Comparison of ENCODE assay signal across 2 cellular contexts in genomic region chr11:69044111-69045013, GRCh38.
TF ChIP-seq lines count a peak whose summit lies in the region.

No MANE protein-coding gene starts in this region.

TF ChIP-seq in GM23338, 12 proteins besides CTCF, POLR2A, EP300 and RAD21:
- TF ChIP-seq NANOG (IDR thresholded peaks at IDR 0.05; ENCODE audit: borderline replicate concordance) (peak; percentile 45; the same call in 1 of the 2 replicates), ZNF331 (CRISPR knock-in tag; IDR thresholded peaks at IDR 0.05; ENCODE audit: low read depth) (no peak)

TF ChIP-seq in liver, 16 proteins besides CTCF, POLR2A, EP300 and RAD21:
- TF ChIP-seq HNF4A (conservative IDR thresholded peaks at IDR 0.05) (peak in 1 of 2 donors; percentile 4), RXRA (IDR thresholded peaks at IDR 0.05) (peak in 1 of 2 donors; percentile 11), HNF4G (IDR thresholded peaks at IDR 0.05) (no peak), YY1 (IDR thresholded peaks at IDR 0.05) (peak; percentile 13)
TF ChIP-seq in liver: peak in this region for 3.
